14 cellular contexts compared by ENCODE assay signal in the genomic region with DNA sequence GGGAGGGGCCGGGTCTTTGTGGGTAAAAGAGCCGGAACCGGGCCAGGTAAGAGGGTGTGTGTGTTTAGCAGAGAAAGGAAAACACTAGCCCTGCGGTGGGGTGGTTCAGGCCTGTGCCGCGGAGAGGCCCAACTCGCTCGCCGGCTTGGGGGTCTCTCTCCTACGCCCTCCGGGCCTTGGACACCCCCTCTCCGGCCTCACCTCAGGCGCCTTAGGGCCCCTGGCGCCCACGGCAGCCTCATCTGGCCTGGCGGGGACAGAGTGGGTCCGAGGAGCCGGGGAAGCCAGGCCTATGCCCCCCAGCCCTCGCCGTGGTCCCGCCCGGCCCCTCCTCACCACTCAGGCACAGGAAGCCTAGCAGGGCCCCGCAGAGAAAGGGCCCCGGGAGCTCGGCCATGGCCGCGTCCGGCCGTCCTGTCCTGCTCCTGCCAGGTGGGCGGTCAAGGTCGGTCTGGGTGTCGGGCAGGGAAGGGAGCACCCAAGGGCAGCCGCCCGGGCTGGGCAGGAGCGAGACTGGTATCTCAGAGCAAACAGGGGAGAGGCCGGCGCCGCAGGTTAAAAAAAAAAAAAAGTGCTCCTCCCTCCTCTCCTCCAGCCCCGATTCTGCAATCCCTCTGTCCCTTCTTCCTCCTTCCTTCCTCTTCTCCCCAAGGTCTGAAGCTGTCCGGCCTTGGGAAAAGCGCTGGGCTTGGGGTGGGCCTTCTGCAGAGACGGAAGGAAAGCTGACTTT. TPM values are rescaled to one million over a fixed set of nuclear protein-coding genes. Genes with fewer than 3 reads are reported as not detected.
DNase-seq lines count a peak whose midpoint lies in the region; ATAC-seq, FAIRE-seq and TF ChIP-seq lines count a peak whose summit lies in the region.
"Had no signal": no experiment of that assay in that cellular context is flagged by ENCODE, and none has a peak within 500 bp of the region (broad histone marks: within the 10 kb centered on the region; RNA-seq: fewer than 3 reads in every experiment).

A gene with protein sequence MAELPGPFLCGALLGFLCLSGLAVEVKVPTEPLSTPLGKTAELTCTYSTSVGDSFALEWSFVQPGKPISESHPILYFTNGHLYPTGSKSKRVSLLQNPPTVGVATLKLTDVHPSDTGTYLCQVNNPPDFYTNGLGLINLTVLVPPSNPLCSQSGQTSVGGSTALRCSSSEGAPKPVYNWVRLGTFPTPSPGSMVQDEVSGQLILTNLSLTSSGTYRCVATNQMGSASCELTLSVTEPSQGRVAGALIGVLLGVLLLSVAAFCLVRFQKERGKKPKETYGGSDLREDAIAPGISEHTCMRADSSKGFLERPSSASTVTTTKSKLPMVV (minus strand): TSS at position 515 of the 730 bp plus-strand sequence. CDS start 118 bp downstream, at position 397.

- H3K9me3 ChIP-seq in astrocyte (ENCODE audit: insufficient read depth, low read depth, low read length), result no peaks in the 10 kb centered on the region
- no peaks in the 10 kb centered on the region for H3K9me3 ChIP-seq in HepG2 (ENCODE audit: low read length)
- no peaks in the 10 kb centered on the region for H3K9me3 ChIP-seq in stomach
- H3K9me3 ChIP-seq: Peyer's patch, sigmoid colon had no signal

- H3K27ac ChIP-seq in astrocyte (ENCODE audit: low read depth, low read length) (no peak within 1 kb of the TSS), HepG2 (ENCODE audit: extremely low read length, insufficient read depth, low read length) (no peak within 1 kb of the TSS), stomach (peak within 1 kb of the TSS; percentile 91 to 98 (median 97))
- H3K27ac ChIP-seq: foreskin keratinocyte, Peyer's patch, sigmoid colon had no signal

- TF ChIP-seq POLR2A in HepG2 (IDR thresholded peaks at IDR 0.05; ENCODE audit: insufficient read depth in 1 of 2, low read depth in 2 of 2, low read length in 2 of 2) (no peak), stomach (IDR thresholded peaks at IDR 0.05) (peak in 1 of 4 donors; percentile 44)

- peaks cover 10% of the 10 kb centered on the region for H3K27me3 Mint-ChIP-seq in activated naive CD4-positive, alpha-beta T cell treated with anti-CD3 and anti-CD28 coated beads for 36 hours (ENCODE audit: low read depth)
- H3K27me3 Mint-ChIP-seq in astrocyte (ENCODE audit: low read depth, unreplicated experiment), result peaks cover 57% of the 10 kb centered on the region

- FAIRE-seq in astrocyte (lab: Jason Lieb, UNC) (no peak), HepG2 (lab: Jason Lieb, UNC) (no peak)

- WGBS in HepG2 (ENCODE audit: low lambda C conversion rate), result 21% methylated on average over 16 of the region's 42 CpGs
- 20 to 35% (median 31%) methylated on average over 33 to 42 of the region's 42 CpGs for WGBS in stomach, 5 donors

- H3K4me1 ChIP-seq in astrocyte (ENCODE audit: insufficient read depth, low read length) (peaks cover 33% of the 10 kb centered on the region), HepG2 (ENCODE audit: insufficient read depth, low read length) (peaks cover 68% of the 10 kb centered on the region), stomach (peaks cover 9 to 61% (median 59%) of the 10 kb centered on the region in 4 donors)
- H3K4me1 ChIP-seq: foreskin keratinocyte had no signal

- no peak for TF ChIP-seq RAD21 in HepG2 (CRISPR knock-in tag; IDR thresholded peaks at IDR 0.05)

- BruUV-seq in HepG2 (replicated peaks; lab: Mats Ljungman, UMichigan), result no TSS peak

- peak within 1 kb of the TSS; percentile 57 for H3K4me3 Mint-ChIP-seq in activated naive CD4-positive, alpha-beta T cell treated with anti-CD3 and anti-CD28 coated beads for 36 hours
- H3K4me3 Mint-ChIP-seq in astrocyte (ENCODE audit: unreplicated experiment), result no peak within 1 kb of the TSS

- peaks cover 8% of the 10 kb centered on the region for H3K4me1 Mint-ChIP-seq in activated naive CD4-positive, alpha-beta T cell treated with anti-CD3 and anti-CD28 coated beads for 36 hours (ENCODE audit: low read depth)
- H3K4me1 Mint-ChIP-seq in astrocyte (ENCODE audit: low read depth, unreplicated experiment), result peaks cover 19% of the 10 kb centered on the region

- peak within 1 kb of the TSS; percentile 63 for H3K27ac Mint-ChIP-seq in activated naive CD4-positive, alpha-beta T cell treated with anti-CD3 and anti-CD28 coated beads for 36 hours
- no peak within 1 kb of the TSS for H3K27ac Mint-ChIP-seq in astrocyte (ENCODE audit: unreplicated experiment)

- H3K79me2 ChIP-seq in astrocyte (ENCODE audit: insufficient read depth, low read length) (no peaks in the 10 kb centered on the region), HepG2 (ENCODE audit: insufficient read depth, low read length) (no peaks in the 10 kb centered on the region)

- CTCF ChIA-PET in activated naive CD4-positive, alpha-beta T cell treated with anti-CD3 and anti-CD28 coated beads for 36 hours (lab: Charles Lee), result interaction anchor here (0.7 to 1.9 kb wide), 4 partner anchors 10 to 85 kb away, joined by 3 to 6 read pairs (median 4); partner anchors contain the start of gene NRGN
- CTCF ChIA-PET in HepG2 (lab: Yijun Ruan, JAX; ENCODE audit: low intra/inter-chr PET ratio, low total read pairs), result no interaction called here

- H4K20me1 ChIP-seq in astrocyte (ENCODE audit: insufficient read depth, low read length) (no peaks in the 10 kb centered on the region), HepG2 (ENCODE audit: insufficient read depth, low read length) (no peaks in the 10 kb centered on the region)

- TF ChIP-seq CTCF in astrocyte (IDR thresholded peaks at IDR 0.05; ENCODE audit: insufficient read depth, low read depth, low read length) (no peak), HepG2 (CRISPR knock-in tag; IDR thresholded peaks at IDR 0.05) (no peak), stomach (IDR thresholded peaks at IDR 0.05) (no peak)

- H3K36me3 Mint-ChIP-seq in activated naive CD4-positive, alpha-beta T cell treated with anti-CD3 and anti-CD28 coated beads for 36 hours (ENCODE audit: low read depth), result no peaks in the 10 kb centered on the region
- peaks cover 3% of the 10 kb centered on the region for H3K36me3 Mint-ChIP-seq in astrocyte (ENCODE audit: low read depth, unreplicated experiment)

- H3K4me3 ChIP-seq in astrocyte (ENCODE audit: insufficient read depth, low read depth, low read length) (no peak within 1 kb of the TSS), HepG2 (replicated peaks in 1 of 3; ENCODE audit: insufficient read depth in 1 of 3, low read depth in 2 of 3, low read length in 3 of 3) (peak within 1 kb of the TSS; percentile 44 to 65 (median 60); a peak in 4 of 6 replicates), stomach (peak within 1 kb of the TSS; percentile 39 to 56 (median 48))

- POLR2A ChIA-PET in HepG2 (lab: Yijun Ruan, JAX), result interaction anchor here (1.3 to 1.5 kb wide), 3 partner anchors 11 to 78 kb away, joined by 3 to 8 read pairs (median 4); partner anchors contain the start of genes ESAM, NRGN, SIAE and SPA17

- H3K36me3 ChIP-seq in astrocyte (ENCODE audit: insufficient read depth, low read length) (no peaks in the 10 kb centered on the region), HepG2 (replicated peaks in 1 of 2; ENCODE audit: control insufficient read depth in 1 of 2, insufficient read depth in 2 of 2, low read length in 2 of 2) (no peaks in the 10 kb centered on the region), stomach (no peaks in the 10 kb centered on the region)
- H3K36me3 ChIP-seq: Peyer's patch, sigmoid colon had no signal

- TF ChIP-seq EP300 in HepG2 (IDR thresholded peaks at IDR 0.05; ENCODE audit: low read depth in 2 of 2, low read length in 2 of 2), result no peak
- TF ChIP-seq EP300 in HepG2 (CRISPR knock-in tag; IDR thresholded peaks at IDR 0.05; ENCODE audit: borderline replicate concordance), result no peak; the same call in 1 of the 2 replicates
- no peak for TF ChIP-seq EP300 in stomach (IDR thresholded peaks at IDR 0.05)

- DNase-seq in activated naive CD4-positive, alpha-beta T cell treated with anti-CD3 and anti-CD28 coated beads for 36 hours, result no peak
- no peak for DNase-seq in activated naive CD4-positive, alpha-beta T cell treated with Interleukin-2 at 50 U/mL for 16 hours
- DNase-seq in astrocyte (ENCODE audit: low read depth) (no peak), HepG2 (ENCODE audit: low spot score) (no peak), stomach (peak; percentile 86), NK-92 (lab: John Stamatoyannopoulos, UW; ENCODE audit: unreplicated experiment) (no peak), NCI-H446 treated with DMSO at 0.1 percent for 48 hours (lab: John Stamatoyannopoulos, UW) (no peak), kidney glomerular epithelial cell (lab: John Stamatoyannopoulos, UW) (no peak)
- DNase-seq: activated naive CD4-positive, alpha-beta T cell; Calu3; foreskin keratinocyte; NCI-H446; Peyer's patch; sigmoid colon had no signal

- H3K27me3 ChIP-seq in astrocyte (ENCODE audit: insufficient read depth, low read length) (peaks cover 7% of the 10 kb centered on the region), HepG2 (ENCODE audit: control insufficient read depth in 1 of 2, insufficient read depth in 2 of 2, low read length in 2 of 2) (peaks cover 0 to 46% of the 10 kb centered on the region in 2 experiments; a peak in 4 of 5 replicates), stomach (peaks cover 0 to 78% (median 9%) of the 10 kb centered on the region in 3 donors)
- H3K27me3 ChIP-seq: Peyer's patch had no signal

- in situ Hi-C loops in HepG2 (cut with HindIII; ENCODE audit: extremely low pct_ligation_motif_present, low pct_unique_long_range_greater_than_20kb), result no loop called here

- H2AFZ ChIP-seq in astrocyte (ENCODE audit: low read depth, low read length) (peak within 1 kb of the TSS; percentile 49), HepG2 (ENCODE audit: low read length) (no peak within 1 kb of the TSS)

- H3K9me3 Mint-ChIP-seq in activated naive CD4-positive, alpha-beta T cell treated with anti-CD3 and anti-CD28 coated beads for 36 hours, result no peaks in the 10 kb centered on the region
- no peaks in the 10 kb centered on the region for H3K9me3 Mint-ChIP-seq in astrocyte (ENCODE audit: unreplicated experiment)

- ATAC-seq in HepG2, result peak; percentile 56
- ATAC-seq: foreskin keratinocyte had no signal

- intact Hi-C loops in activated naive CD4-positive, alpha-beta T cell treated with anti-CD3 and anti-CD28 coated beads for 36 hours (cut with micrococcal nuclease), result loop anchor here (10.0 kb wide), 1 partner anchor 637 kb away; the partner anchor contains the start of gene VWA5A
- intact Hi-C loops in HepG2 (cut with micrococcal nuclease; ENCODE audit: unreplicated experiment), result no loop called here
- intact Hi-C loops in stomach (cut with DNase I; ENCODE audit: low total_unique reads), result no loop called here

- H3K9ac ChIP-seq in astrocyte (ENCODE audit: low read length) (no peak within 1 kb of the TSS), HepG2 (ENCODE audit: insufficient read depth, low read depth, low read length) (peak within 1 kb of the TSS; percentile 65; the same call in 1 of the 2 replicates)

- H3K4me2 ChIP-seq in astrocyte (ENCODE audit: low read length) (no peak within 1 kb of the TSS), HepG2 (ENCODE audit: low read depth, low read length) (peak within 1 kb of the TSS; percentile 71)

RNA-seq across cellular contexts. Expression of the gene that starts here (rescaled TPM):
- total RNA-seq in activated naive CD4-positive, alpha-beta T cell treated with anti-CD3 and anti-CD28 coated beads for 36 hours, result under 1 TPM; 0.20 to 0.29 TPM
- total RNA-seq in astrocyte (0.18 TPM in 1 of 2 replicates, not detected in the other), HepG2 (2016; rRNA removed; fragmentation: Illumina TruSeq; extraction: Trizol) (0.46 and 0.80 TPM in 2 replicates), stomach (100 to 1,000 TPM in 3 of 5 donors, 10 to 100 TPM in 2; 80.5 to 419 (median 147) TPM)
- 0.44 and 0.71 TPM in 2 replicates for total RNA-seq in HepG2 (2016; cell fraction: cytosol; rRNA removed; fragmentation: Illumina TruSeq; extraction: Trizol; ENCODE audit: low read depth)
- 0.16 and 0.37 TPM in 2 replicates for total RNA-seq in HepG2 (2016; cell fraction: insoluble cytoplasmic fraction; rRNA removed; fragmentation: Illumina TruSeq; extraction: Trizol)
- total RNA-seq in HepG2 (2016; cell fraction: membrane; rRNA removed; fragmentation: Illumina TruSeq; extraction: Trizol), result 0.49 and 0.62 TPM in 2 replicates
- total RNA-seq in HepG2 (2016; cell fraction: nucleus; rRNA removed; fragmentation: Illumina TruSeq; extraction: Trizol), result 0.66 and 0.68 TPM in 2 replicates
- polyA plus RNA-seq in HepG2 (2011; rRNA removed) (2.7 and 3.5 TPM in 2 replicates), stomach (100 to 1,000 TPM; 178 to 219 (median 196) TPM)
- polyA plus RNA-seq in HepG2 (2011; cell fraction: cytosol; rRNA removed), result 2.0 and 3.1 TPM in 2 replicates
- 3.6 and 3.8 TPM in 2 replicates for polyA plus RNA-seq in HepG2 (2011; cell fraction: nucleus; rRNA removed)
- 0.79 and 1.0 TPM in 2 replicates for polyA plus RNA-seq in HepG2 (2012)
- polyA plus RNA-seq in HepG2 (2016; cell fraction: cytosol; fragmentation: Illumina TruSeq; extraction: Trizol; ENCODE audit: low read depth), result 0.61 and 0.80 TPM in 2 replicates
- polyA plus RNA-seq in HepG2 (2016; cell fraction: insoluble cytoplasmic fraction; fragmentation: Illumina TruSeq; extraction: Trizol; ENCODE audit: low read depth), result 0.58 TPM in 1 of 2 replicates, not detected in the other
- 0.61 and 0.72 TPM in 2 replicates for polyA plus RNA-seq in HepG2 (2016; cell fraction: membrane; fragmentation: Illumina TruSeq; extraction: Trizol; ENCODE audit: low read depth)
- polyA plus RNA-seq in HepG2 (2016; cell fraction: nucleus; fragmentation: Illumina TruSeq; extraction: Trizol; ENCODE audit: insufficient read depth, low read depth), result 0.99 and 1.3 TPM in 2 replicates
- polyA minus RNA-seq in HepG2 (2011; rRNA and poly(A)+ RNA removed; ENCODE audit: low replicate concordance), result 2.1 TPM in 1 of 2 replicates, not detected in the other
- polyA minus RNA-seq in HepG2 (2011; cell fraction: cytosol; rRNA and poly(A)+ RNA removed), result 0.49 TPM in 1 of 2 replicates, not detected in the other
- 0.39 TPM in 1 of 2 replicates, not detected in the other for polyA minus RNA-seq in HepG2 (2011; cell fraction: nucleus; rRNA and poly(A)+ RNA removed)
- total RNA-seq: Calu3, foreskin keratinocyte, Peyer's patch had no signal
- polyA plus RNA-seq: foreskin keratinocyte had no signal

Comparison
In these comparisons a context has a peak if more than half of its experiments do, and no peak if none do; other contexts are left out.
1. RNA of the gene that starts here (total RNA-seq): 80.5 to 419 TPM in stomach; 0.16 to 0.80 TPM in HepG2, 0.20 to 0.29 TPM in activated naive CD4-positive, alpha-beta T cell treated with anti-CD3 and anti-CD28 coated beads for 36 hours and 0.18 TPM in astrocyte; every median in the first group is over 10 times any median in the second.
2. RNA of the gene that starts here (polyA plus RNA-seq): 178 to 219 TPM in stomach; 0.58 to 3.8 TPM in HepG2; every median in the first group is over 10 times any median in the second.
3. H3K27ac ChIP-seq: peak in stomach (5 of 5); none in astrocyte (single experiment) and HepG2 (single experiment).